3 cellular contexts compared by ENCODE assay signal in genomic region chr12:132238487-132239248, GRCh38.
TF ChIP-seq lines count a peak whose summit lies in the region.

No MANE protein-coding gene starts in this region.

TF ChIP-seq in SK-N-SH treated with all-trans-retinoic acid at 6 μM for 48 hours, 23 proteins besides CTCF, POLR2A, EP300 and RAD21 (continued from another document):
- TF ChIP-seq POU6F1 (CRISPR knock-in tag; IDR thresholded peaks at IDR 0.05; ENCODE audit: borderline replicate concordance, low read depth) (no peak), ARNTL (CRISPR knock-in tag; IDR thresholded peaks at IDR 0.05; ENCODE audit: borderline replicate concordance, low read depth) (no peak), PPARA (CRISPR knock-in tag; IDR thresholded peaks at IDR 0.05; ENCODE audit: borderline replicate concordance) (no peak), ESRRG (CRISPR knock-in tag; IDR thresholded peaks at IDR 0.05) (no peak), ZNF70 (CRISPR knock-in tag; IDR thresholded peaks at IDR 0.05) (no peak), GLIS3 (CRISPR knock-in tag; IDR thresholded peaks at IDR 0.05) (no peak)
- TF ChIP-seq, protein P1, sequence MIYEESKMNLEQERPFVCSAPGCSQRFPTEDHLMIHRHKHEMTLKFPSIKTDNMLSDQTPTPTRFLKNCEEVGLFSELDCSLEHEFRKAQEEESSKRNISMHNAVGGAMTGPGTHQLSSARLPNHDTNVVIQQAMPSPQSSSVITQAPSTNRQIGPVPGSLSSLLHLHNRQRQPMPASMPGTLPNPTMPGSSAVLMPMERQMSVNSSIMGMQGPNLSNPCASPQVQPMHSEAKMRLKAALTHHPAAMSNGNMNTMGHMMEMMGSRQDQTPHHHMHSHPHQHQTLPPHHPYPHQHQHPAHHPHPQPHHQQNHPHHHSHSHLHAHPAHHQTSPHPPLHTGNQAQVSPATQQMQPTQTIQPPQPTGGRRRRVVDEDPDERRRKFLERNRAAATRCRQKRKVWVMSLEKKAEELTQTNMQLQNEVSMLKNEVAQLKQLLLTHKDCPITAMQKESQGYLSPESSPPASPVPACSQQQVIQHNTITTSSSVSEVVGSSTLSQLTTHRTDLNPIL (CRISPR knock-in tag; IDR thresholded peaks at IDR 0.05; ENCODE audit: low read depth): no peak

TF ChIP-seq in SK-N-SH, 30 proteins besides CTCF, POLR2A, EP300 and RAD21 (continued from another document):
- TF ChIP-seq, protein P2, sequence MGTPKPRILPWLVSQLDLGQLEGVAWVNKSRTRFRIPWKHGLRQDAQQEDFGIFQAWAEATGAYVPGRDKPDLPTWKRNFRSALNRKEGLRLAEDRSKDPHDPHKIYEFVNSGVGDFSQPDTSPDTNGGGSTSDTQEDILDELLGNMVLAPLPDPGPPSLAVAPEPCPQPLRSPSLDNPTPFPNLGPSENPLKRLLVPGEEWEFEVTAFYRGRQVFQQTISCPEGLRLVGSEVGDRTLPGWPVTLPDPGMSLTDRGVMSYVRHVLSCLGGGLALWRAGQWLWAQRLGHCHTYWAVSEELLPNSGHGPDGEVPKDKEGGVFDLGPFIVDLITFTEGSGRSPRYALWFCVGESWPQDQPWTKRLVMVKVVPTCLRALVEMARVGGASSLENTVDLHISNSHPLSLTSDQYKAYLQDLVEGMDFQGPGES (IDR thresholded peaks at IDR 0.05; ENCODE audit: low read depth, low read length): no peak
- no peak for TF ChIP-seq TAF1 (IDR thresholded peaks at IDR 0.05; ENCODE audit: borderline replicate concordance, low read depth, low read length)
- TF ChIP-seq SMC3 (IDR thresholded peaks at IDR 0.05; ENCODE audit: low read depth, low read length): no peak
- TF ChIP-seq ELF1 (IDR thresholded peaks at IDR 0.05): no peak
- no peak for TF ChIP-seq TCF12 (IDR thresholded peaks at IDR 0.05)
- TF ChIP-seq, protein P3, sequence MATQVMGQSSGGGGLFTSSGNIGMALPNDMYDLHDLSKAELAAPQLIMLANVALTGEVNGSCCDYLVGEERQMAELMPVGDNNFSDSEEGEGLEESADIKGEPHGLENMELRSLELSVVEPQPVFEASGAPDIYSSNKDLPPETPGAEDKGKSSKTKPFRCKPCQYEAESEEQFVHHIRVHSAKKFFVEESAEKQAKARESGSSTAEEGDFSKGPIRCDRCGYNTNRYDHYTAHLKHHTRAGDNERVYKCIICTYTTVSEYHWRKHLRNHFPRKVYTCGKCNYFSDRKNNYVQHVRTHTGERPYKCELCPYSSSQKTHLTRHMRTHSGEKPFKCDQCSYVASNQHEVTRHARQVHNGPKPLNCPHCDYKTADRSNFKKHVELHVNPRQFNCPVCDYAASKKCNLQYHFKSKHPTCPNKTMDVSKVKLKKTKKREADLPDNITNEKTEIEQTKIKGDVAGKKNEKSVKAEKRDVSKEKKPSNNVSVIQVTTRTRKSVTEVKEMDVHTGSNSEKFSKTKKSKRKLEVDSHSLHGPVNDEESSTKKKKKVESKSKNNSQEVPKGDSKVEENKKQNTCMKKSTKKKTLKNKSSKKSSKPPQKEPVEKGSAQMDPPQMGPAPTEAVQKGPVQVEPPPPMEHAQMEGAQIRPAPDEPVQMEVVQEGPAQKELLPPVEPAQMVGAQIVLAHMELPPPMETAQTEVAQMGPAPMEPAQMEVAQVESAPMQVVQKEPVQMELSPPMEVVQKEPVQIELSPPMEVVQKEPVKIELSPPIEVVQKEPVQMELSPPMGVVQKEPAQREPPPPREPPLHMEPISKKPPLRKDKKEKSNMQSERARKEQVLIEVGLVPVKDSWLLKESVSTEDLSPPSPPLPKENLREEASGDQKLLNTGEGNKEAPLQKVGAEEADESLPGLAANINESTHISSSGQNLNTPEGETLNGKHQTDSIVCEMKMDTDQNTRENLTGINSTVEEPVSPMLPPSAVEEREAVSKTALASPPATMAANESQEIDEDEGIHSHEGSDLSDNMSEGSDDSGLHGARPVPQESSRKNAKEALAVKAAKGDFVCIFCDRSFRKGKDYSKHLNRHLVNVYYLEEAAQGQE (IDR thresholded peaks at IDR 0.05; ENCODE audit: low read depth, low read length): no peak
- no peak for TF ChIP-seq USF2 (IDR thresholded peaks at IDR 0.05; ENCODE audit: borderline replicate concordance, low read depth, low read length)
- no peak for TF ChIP-seq FOXM1 (IDR thresholded peaks at IDR 0.05; ENCODE audit: low read depth)
- no peak for TF ChIP-seq NFIC (IDR thresholded peaks at IDR 0.05; ENCODE audit: borderline replicate concordance)

TF ChIP-seq in IMR-90, 13 proteins besides CTCF, POLR2A, EP300 and RAD21 (continued from another document):
- no peak for TF ChIP-seq NFE2L2 (IDR thresholded peaks at IDR 0.05; ENCODE audit: low read depth, low read length)
- no peak for TF ChIP-seq BHLHE40 (IDR thresholded peaks at IDR 0.05; ENCODE audit: low read depth, low read length)
